ENCODE assay signal across 29 cellular contexts in genomic region chr14:89030921-89031320, GRCh38.
"Had no signal": no experiment of that assay in that cellular context is flagged by ENCODE, and none has a peak within 500 bp of the region (broad histone marks: within the 10 kb centered on the region; RNA-seq: fewer than 3 reads in every experiment).

No MANE protein-coding gene starts in this region.

- H3K27me3 ChIP-seq: ovary, right lobe of liver, thyroid gland, vagina had no signal

- H3K36me3 ChIP-seq: ovary, right lobe of liver, sigmoid colon, stomach, thoracic aorta, thyroid gland, tibial nerve, upper lobe of left lung, vagina had no signal

- H3K4me1 Mint-ChIP-seq: nephron progenitor cell; neural crest cell; stimulated activated effector memory CD8-positive, alpha-beta T cell treated with anti-CD3 and anti-CD28 coated beads, Interleukin-12 subunit alpha, Interleukin-12 subunit beta, amount 100 ng/mL, for 72 hours had no signal

- H3K4me3 Mint-ChIP-seq: natural killer cell treated with Interleukin-12 subunit alpha and Interleukin-12 subunit beta and Interleukin-15 and Interleukin-18, amount 100 ng/mL, for 72 hours; nephron progenitor cell; neural crest cell; stimulated activated effector memory CD8-positive, alpha-beta T cell treated with anti-CD3 and anti-CD28 coated beads, Interleukin-12 subunit alpha, Interleukin-12 subunit beta, amount 100 ng/mL, for 72 hours; stimulated activated naive B cell treated with anti-CD40 and anti-IgM and Interleukin-4, amounts not matched to agents 10 μg/mL and 1 μg/mL and 100 μg/mL, for 72 hours; stimulated activated naive CD8-positive, alpha-beta T cell treated with anti-CD3 and anti-CD28 coated beads, Interleukin-15, Interleukin-2, amounts not matched to agents 100 ng/mL and 50 ng/mL, for 24 hours had no signal

- H3K9me3 Mint-ChIP-seq: natural killer cell treated with Interleukin-12 subunit alpha and Interleukin-12 subunit beta and Interleukin-15 and Interleukin-18, amount 100 ng/mL, for 72 hours; neural crest cell; stimulated activated effector memory CD8-positive, alpha-beta T cell treated with anti-CD3 and anti-CD28 coated beads, Interleukin-12 subunit alpha, Interleukin-12 subunit beta, amount 100 ng/mL, for 72 hours; stimulated activated naive B cell treated with anti-CD40 and anti-IgM and Interleukin-4, amounts not matched to agents 10 μg/mL and 1 μg/mL and 100 μg/mL, for 72 hours; stimulated activated naive CD8-positive, alpha-beta T cell treated with anti-CD3 and anti-CD28 coated beads, Interleukin-15, Interleukin-2, amounts not matched to agents 100 ng/mL and 50 ng/mL, for 24 hours had no signal

- H3K4me1 ChIP-seq: parathyroid adenoma, psoas muscle had no signal

- H3K4me3 ChIP-seq: ovary, psoas muscle, right lobe of liver, sigmoid colon, stomach, thoracic aorta, thyroid gland, tibial nerve, upper lobe of left lung, vagina had no signal

- DNase-seq: nephron progenitor cell; occipital lobe; ovary; posterior cingulate gyrus; psoas muscle; right cardiac atrium; right lobe of liver; sigmoid colon; small intestine; stimulated activated CD4-positive, alpha-beta T cell treated with anti-CD3 and anti-CD28 coated beads, Interleukin-15, amount 100 ng/mL, for 24 hours; stimulated activated CD4-positive, alpha-beta T cell treated with anti-CD3 and anti-CD28 coated beads, Interleukin-2, amount 100 ng/mL, for 24 hours; stimulated activated CD4-positive, alpha-beta T cell treated with anti-CD3 and anti-CD28 coated beads, Interleukin-2, amount 100 ng/mL, for 48 hours; stimulated activated CD4-positive, alpha-beta T cell treated with anti-CD3 and anti-CD28 coated beads, Interleukin-4, amount 100 ng/mL, for 24 hours; stimulated activated naive B cell treated with anti-CD40 and anti-IgM and Interleukin-4, amounts not matched to agents 10 μg/mL and 1 μg/mL and 100 μg/mL, for 72 hours; stimulated activated naive CD4-positive, alpha-beta T cell treated with Interleukin-2 at 50 U/mL for 16 hours; stomach; thyroid gland; trophoblast cell; upper lobe of left lung had no signal

- FAIRE-seq: small intestine, urothelium cell line had no signal

- H3K27ac ChIP-seq: ovary, parathyroid adenoma, psoas muscle, right lobe of liver, sigmoid colon, stomach, thoracic aorta, thyroid gland, tibial nerve, upper lobe of left lung, vagina had no signal

- H3K9me3 ChIP-seq: ovary, psoas muscle, right lobe of liver, sigmoid colon, stomach, thoracic aorta, thyroid gland, upper lobe of left lung, vagina had no signal

- H3K36me3 Mint-ChIP-seq: natural killer cell treated with Interleukin-12 subunit alpha and Interleukin-12 subunit beta and Interleukin-15 and Interleukin-18, amount 100 ng/mL, for 72 hours; stimulated activated effector memory CD8-positive, alpha-beta T cell treated with anti-CD3 and anti-CD28 coated beads, Interleukin-12 subunit alpha, Interleukin-12 subunit beta, amount 100 ng/mL, for 72 hours; stimulated activated naive B cell treated with anti-CD40 and anti-IgM and Interleukin-4, amounts not matched to agents 10 μg/mL and 1 μg/mL and 100 μg/mL, for 72 hours had no signal

- H3K27ac Mint-ChIP-seq: natural killer cell treated with Interleukin-12 subunit alpha and Interleukin-12 subunit beta and Interleukin-15 and Interleukin-18, amount 100 ng/mL, for 72 hours; nephron progenitor cell; progenitor cell of endocrine pancreas; stimulated activated effector memory CD8-positive, alpha-beta T cell treated with anti-CD3 and anti-CD28 coated beads, Interleukin-12 subunit alpha, Interleukin-12 subunit beta, amount 100 ng/mL, for 72 hours; stimulated activated naive B cell treated with anti-CD40 and anti-IgM and Interleukin-4, amounts not matched to agents 10 μg/mL and 1 μg/mL and 100 μg/mL, for 72 hours; stimulated activated naive CD8-positive, alpha-beta T cell treated with anti-CD3 and anti-CD28 coated beads, Interleukin-15, Interleukin-2, amounts not matched to agents 100 ng/mL and 50 ng/mL, for 24 hours had no signal
